In genomic region chr7:119935418-119936025, GRCh38 we compare ENCODE assay signal across 8 cellular contexts.
DNase-seq lines count a peak whose midpoint lies in the region; ATAC-seq, FAIRE-seq and TF ChIP-seq lines count a peak whose summit lies in the region.

No MANE protein-coding gene starts in this region.

- H3K9me3 ChIP-seq in BE2C (no peaks in the 10 kb centered on the region), upper lobe of right lung (no peaks in the 10 kb centered on the region)

- H3K4me3 ChIP-seq in BE2C (ENCODE audit: low read depth, low read length) (no peak overlapping the region), upper lobe of right lung (no peak overlapping the region)

- H3K27me3 Mint-ChIP-seq in activated naive CD4-positive, alpha-beta T cell treated with anti-CD3 and anti-CD28 coated beads, Interleukin-2, amount 10 ng/mL, durations not matched to agents 7 days and 5 days: no peaks in the 10 kb centered on the region

- H3K36me3 ChIP-seq in BE2C: no peaks in the 10 kb centered on the region
- H3K36me3 ChIP-seq in upper lobe of right lung: no peaks in the 10 kb centered on the region

- no peak for DNase-seq in BE2C
- peak; percentile 10 for DNase-seq in M059J (ENCODE audit: low read depth)
- DNase-seq in SK-MEL-5 (ENCODE audit: low read depth, low spot score): peak; percentile 70
- peak in 1 of 2 donors; percentile 1 for DNase-seq in frontal cortex (ENCODE audit: low spot score in 2 of 2)
- no peak for DNase-seq in upper lobe of right lung
- no peak for DNase-seq in activated naive CD4-positive, alpha-beta T cell treated with anti-CD3 and anti-CD28 coated beads, Interleukin-2, amount 10 ng/mL, durations not matched to agents 7 days and 5 days
- no peak for DNase-seq in activated CD4-positive, alpha-beta T cell treated with anti-CD3 and anti-CD28 coated beads, Interleukin-2, amount 50 U/mL, for 4 hours

- H3K4me1 Mint-ChIP-seq in activated naive CD4-positive, alpha-beta T cell treated with anti-CD3 and anti-CD28 coated beads, Interleukin-2, amount 10 ng/mL, durations not matched to agents 7 days and 5 days: no peaks in the 10 kb centered on the region

- H3K27ac ChIP-seq in upper lobe of right lung: no peak overlapping the region

- in situ Hi-C loops in SK-MEL-5 (cut with HindIII; ENCODE audit: low pct_unique_long_range_greater_than_20kb, low sequenced_read_pairs): no loop called here

- CTCF ChIA-PET in activated naive CD4-positive, alpha-beta T cell treated with anti-CD3 and anti-CD28 coated beads, Interleukin-2, amount 10 ng/mL, durations not matched to agents 7 days and 5 days (lab: Charles Lee): interaction anchor here (0.6 to 1.5 kb wide), 5 partner anchors 9 to 1373 kb away, joined by 3 to 4 read pairs (median 3); no protein-coding TSS in a partner anchor

- ATAC-seq in GM21367 (IDR thresholded peaks at IDR 0.05; ENCODE audit: unreplicated experiment) (peak; percentile 74), upper lobe of right lung (no peak)

- H3K27me3 ChIP-seq in BE2C: no peaks in the 10 kb centered on the region
- no peaks in the 10 kb centered on the region for H3K27me3 ChIP-seq in upper lobe of right lung

- TF ChIP-seq CTCF in BE2C (IDR thresholded peaks at IDR 0.05; ENCODE audit: low read depth, low read length) (peak; percentile 34; the same call in 1 of the 2 replicates), upper lobe of right lung (IDR thresholded peaks at IDR 0.05) (peak; percentile 57)

- H3K4me1 ChIP-seq in BE2C: no peaks in the 10 kb centered on the region
- no peaks in the 10 kb centered on the region for H3K4me1 ChIP-seq in upper lobe of right lung

- intact Hi-C loops in upper lobe of right lung (cut with DNase I): no loop called here

- no peak overlapping the region for H3K4me3 Mint-ChIP-seq in activated naive CD4-positive, alpha-beta T cell treated with anti-CD3 and anti-CD28 coated beads, Interleukin-2, amount 10 ng/mL, durations not matched to agents 7 days and 5 days

- no peak overlapping the region for H3K27ac Mint-ChIP-seq in activated naive CD4-positive, alpha-beta T cell treated with anti-CD3 and anti-CD28 coated beads, Interleukin-2, amount 10 ng/mL, durations not matched to agents 7 days and 5 days

- FAIRE-seq in frontal cortex (lab: Jason Lieb, UNC): peak; percentile 91

- H3K36me3 Mint-ChIP-seq in activated naive CD4-positive, alpha-beta T cell treated with anti-CD3 and anti-CD28 coated beads, Interleukin-2, amount 10 ng/mL, durations not matched to agents 7 days and 5 days: no peaks in the 10 kb centered on the region

- no peaks in the 10 kb centered on the region for H3K9me3 Mint-ChIP-seq in activated naive CD4-positive, alpha-beta T cell treated with anti-CD3 and anti-CD28 coated beads, Interleukin-2, amount 10 ng/mL, durations not matched to agents 7 days and 5 days

Comparison
In these comparisons a context has a peak if more than half of its experiments do, and no peak if none do; other contexts are left out.
1. DNase-seq: peak in M059J (single experiment) and SK-MEL-5 (single experiment); none in BE2C (single experiment), upper lobe of right lung (single experiment), activated naive CD4-positive, alpha-beta T cell treated with anti-CD3 and anti-CD28 coated beads, Interleukin-2, amount 10 ng/mL, durations not matched to agents 7 days and 5 days (single experiment) and activated CD4-positive, alpha-beta T cell treated with anti-CD3 and anti-CD28 coated beads, Interleukin-2, amount 50 U/mL, for 4 hours (0 of 2).